Comparison of ENCODE assay signal across 8 cellular contexts in the genomic region with DNA sequence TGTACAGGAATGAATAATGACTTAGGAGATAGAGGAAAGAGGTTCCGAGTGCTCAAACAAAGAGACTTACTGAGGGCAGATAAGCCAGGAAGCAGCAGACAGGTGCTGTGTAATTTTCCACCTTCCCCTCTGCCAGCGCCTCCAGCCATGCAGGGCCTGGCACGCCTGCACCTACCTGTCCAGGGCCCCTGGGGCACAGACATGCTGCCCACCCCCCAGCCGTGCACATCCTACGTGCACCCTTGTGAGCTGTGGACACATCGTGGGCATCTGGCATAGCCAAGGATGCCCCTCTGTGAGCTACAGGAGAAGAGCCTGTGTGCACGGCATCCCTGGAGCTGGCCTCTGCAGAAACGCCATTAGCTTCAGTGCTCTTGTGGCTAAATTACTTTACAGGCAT. TPM values are rescaled to one million over a fixed set of nuclear protein-coding genes. Genes with fewer than 3 reads are reported as not detected.
"Had no signal": no experiment of that assay in that cellular context is flagged by ENCODE, and none has a peak within 500 bp of the region (broad histone marks: within the 10 kb centered on the region; RNA-seq: fewer than 3 reads in every experiment).

No MANE protein-coding gene starts in this region.

- ATAC-seq: GM23338, HCT116, HepG2 had no signal

- H3K4me1 ChIP-seq: HAP-1 had no signal

- H3K9me3 ChIP-seq: HAP-1 had no signal

- H3K4me3 ChIP-seq: GM23338, HAP-1 had no signal

- H3K4me2 ChIP-seq: GM23338 had no signal

- DNase-seq: HFFc6 had no signal

- H2AFZ ChIP-seq: GM23338 had no signal

- H3K27ac ChIP-seq: HL-60 had no signal

- H3K36me3 ChIP-seq: HAP-1 had no signal

RNA-seq across cellular contexts. Expression of gene SMOC2, which starts 7.1 kb away (rescaled TPM):
- total RNA-seq: HepG2, HFFc6, HT1080 had no signal
- polyA plus RNA-seq: HepG2, IgD-negative memory B cell had no signal
